1 cellular context compared by ENCODE assay signal in the genomic region with DNA sequence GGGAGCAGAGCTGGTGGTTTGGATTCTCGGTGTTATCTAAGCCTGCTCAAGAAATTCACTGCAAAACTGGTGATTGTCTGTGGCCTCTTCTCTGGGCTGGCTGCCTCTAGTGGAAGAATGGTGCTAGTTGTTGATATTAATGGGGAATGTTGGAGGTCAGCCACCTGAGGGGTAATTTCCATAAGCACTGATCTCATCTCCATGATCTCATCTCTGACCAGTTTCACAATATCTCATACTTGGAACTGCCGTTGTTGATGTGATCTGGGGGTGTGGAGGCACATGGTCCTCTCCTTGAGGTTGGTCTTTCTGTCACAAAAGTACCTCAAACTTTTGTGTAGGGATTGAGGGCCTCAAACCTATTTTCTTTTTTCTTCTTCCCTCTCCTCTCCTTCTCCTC.
TF ChIP-seq lines count a peak whose summit lies in the region.

No MANE protein-coding gene starts in this region.

TF ChIP-seq in WTC11, 78 proteins besides CTCF, POLR2A, EP300 and RAD21 (continued from another document):
- TF ChIP-seq HMGA2 (CRISPR knock-in tag; IDR thresholded peaks at IDR 0.05): no peak
- no peak for TF ChIP-seq RORB (CRISPR knock-in tag; IDR thresholded peaks at IDR 0.05)
- TF ChIP-seq NR3C1 (CRISPR knock-in tag; conservative IDR thresholded peaks at IDR 0.05; ENCODE audit: low read depth): no peak
